ENCODE assay signal across 1 cellular context in genomic region chr17:19346351-19347255, GRCh38.
TF ChIP-seq lines count a peak whose summit lies in the region.

No MANE protein-coding gene starts in this region.

TF ChIP-seq in HEK293, 187 proteins besides CTCF, POLR2A, EP300 and RAD21 (continued from another document and continues in another):
- TF ChIP-seq, protein P1, sequence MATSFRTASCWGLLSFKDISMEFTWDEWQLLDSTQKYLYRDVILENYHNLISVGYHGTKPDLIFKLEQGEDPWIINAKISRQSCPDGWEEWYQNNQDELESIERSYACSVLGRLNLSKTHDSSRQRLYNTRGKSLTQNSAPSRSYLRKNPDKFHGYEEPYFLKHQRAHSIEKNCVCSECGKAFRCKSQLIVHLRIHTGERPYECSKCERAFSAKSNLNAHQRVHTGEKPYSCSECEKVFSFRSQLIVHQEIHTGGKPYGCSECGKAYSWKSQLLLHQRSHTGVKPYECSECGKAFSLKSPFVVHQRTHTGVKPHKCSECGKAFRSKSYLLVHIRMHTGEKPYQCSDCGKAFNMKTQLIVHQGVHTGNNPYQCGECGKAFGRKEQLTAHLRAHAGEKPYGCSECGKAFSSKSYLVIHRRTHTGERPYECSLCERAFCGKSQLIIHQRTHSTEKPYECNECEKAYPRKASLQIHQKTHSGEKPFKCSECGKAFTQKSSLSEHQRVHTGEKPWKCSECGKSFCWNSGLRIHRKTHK (tag by site-specific recombination; IDR thresholded peaks at IDR 0.05): no peak
- no peak for TF ChIP-seq HIC1 (tag by site-specific recombination; IDR thresholded peaks at IDR 0.05)
- TF ChIP-seq ZBTB21 (tag by site-specific recombination; IDR thresholded peaks at IDR 0.05): no peak
- TF ChIP-seq ZNF830 (tag by site-specific recombination; IDR thresholded peaks at IDR 0.05; ENCODE audit: low read depth): no peak
- TF ChIP-seq SALL2 (tag by site-specific recombination; IDR thresholded peaks at IDR 0.05; ENCODE audit: borderline replicate concordance): no peak
- TF ChIP-seq, protein P2, sequence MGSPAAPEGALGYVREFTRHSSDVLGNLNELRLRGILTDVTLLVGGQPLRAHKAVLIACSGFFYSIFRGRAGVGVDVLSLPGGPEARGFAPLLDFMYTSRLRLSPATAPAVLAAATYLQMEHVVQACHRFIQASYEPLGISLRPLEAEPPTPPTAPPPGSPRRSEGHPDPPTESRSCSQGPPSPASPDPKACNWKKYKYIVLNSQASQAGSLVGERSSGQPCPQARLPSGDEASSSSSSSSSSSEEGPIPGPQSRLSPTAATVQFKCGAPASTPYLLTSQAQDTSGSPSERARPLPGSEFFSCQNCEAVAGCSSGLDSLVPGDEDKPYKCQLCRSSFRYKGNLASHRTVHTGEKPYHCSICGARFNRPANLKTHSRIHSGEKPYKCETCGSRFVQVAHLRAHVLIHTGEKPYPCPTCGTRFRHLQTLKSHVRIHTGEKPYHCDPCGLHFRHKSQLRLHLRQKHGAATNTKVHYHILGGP (tag by site-specific recombination; IDR thresholded peaks at IDR 0.05): no peak
- TF ChIP-seq ZNF530 (tag by site-specific recombination; IDR thresholded peaks at IDR 0.05; ENCODE audit: low read depth): no peak
- no peak for TF ChIP-seq ZSCAN30 (tag by site-specific recombination; IDR thresholded peaks at IDR 0.05)
- TF ChIP-seq, protein P3, sequence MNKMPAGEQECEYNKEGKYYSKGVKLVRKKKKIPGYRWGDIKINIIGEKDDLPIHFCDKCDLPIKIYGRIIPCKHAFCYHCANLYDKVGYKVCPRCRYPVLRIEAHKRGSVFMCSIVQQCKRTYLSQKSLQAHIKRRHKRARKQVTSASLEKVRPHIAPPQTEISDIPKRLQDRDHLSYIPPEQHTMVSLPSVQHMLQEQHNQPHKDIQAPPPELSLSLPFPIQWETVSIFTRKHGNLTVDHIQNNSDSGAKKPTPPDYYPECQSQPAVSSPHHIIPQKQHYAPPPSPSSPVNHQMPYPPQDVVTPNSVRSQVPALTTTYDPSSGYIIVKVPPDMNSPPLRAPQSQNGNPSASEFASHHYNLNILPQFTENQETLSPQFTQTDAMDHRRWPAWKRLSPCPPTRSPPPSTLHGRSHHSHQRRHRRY (tag by site-specific recombination; IDR thresholded peaks at IDR 0.05): no peak
- peak; percentile 78 for TF ChIP-seq ZBTB17 (tag by site-specific recombination; IDR thresholded peaks at IDR 0.05)
- TF ChIP-seq ZNF580 (tag by site-specific recombination; IDR thresholded peaks at IDR 0.05): no peak
- no peak for TF ChIP-seq ZNF518A (tag by site-specific recombination; conservative IDR thresholded peaks at IDR 0.05; ENCODE audit: low read depth)
- TF ChIP-seq ZNF362 (tag by site-specific recombination; IDR thresholded peaks at IDR 0.05): no peak
- no peak for TF ChIP-seq ZNF214 (tag by site-specific recombination; IDR thresholded peaks at IDR 0.05; ENCODE audit: borderline replicate concordance)
- TF ChIP-seq ZNF404 (tag by site-specific recombination; IDR thresholded peaks at IDR 0.05): no peak
- TF ChIP-seq GLIS2 (tag by site-specific recombination; IDR thresholded peaks at IDR 0.05): no peak
- TF ChIP-seq HOXA7 (CRISPR knock-in tag; IDR thresholded peaks at IDR 0.05; ENCODE audit: borderline replicate concordance): no peak
- TF ChIP-seq ZNF266 (tag by site-specific recombination; IDR thresholded peaks at IDR 0.05; ENCODE audit: low read depth): no peak
- no peak for TF ChIP-seq ZNF10 (tag by site-specific recombination; IDR thresholded peaks at IDR 0.05)
- TF ChIP-seq GLIS1 (tag by site-specific recombination; IDR thresholded peaks at IDR 0.05): 0 out of 2 replicates have a peak, but pooled peaks have one; percentile 2
- TF ChIP-seq ZNF202 (tag by site-specific recombination; IDR thresholded peaks at IDR 0.05; ENCODE audit: borderline replicate concordance): no peak
- no peak for TF ChIP-seq AEBP2 (tag by site-specific recombination; IDR thresholded peaks at IDR 0.05; ENCODE audit: borderline replicate concordance)
- TF ChIP-seq ZNF449 (tag by site-specific recombination; IDR thresholded peaks at IDR 0.05): no peak
- TF ChIP-seq YY1 (tag by site-specific recombination; IDR thresholded peaks at IDR 0.05): no peak
- TF ChIP-seq ZSCAN5A (tag by site-specific recombination; IDR thresholded peaks at IDR 0.05): no peak
- TF ChIP-seq, protein P4, sequence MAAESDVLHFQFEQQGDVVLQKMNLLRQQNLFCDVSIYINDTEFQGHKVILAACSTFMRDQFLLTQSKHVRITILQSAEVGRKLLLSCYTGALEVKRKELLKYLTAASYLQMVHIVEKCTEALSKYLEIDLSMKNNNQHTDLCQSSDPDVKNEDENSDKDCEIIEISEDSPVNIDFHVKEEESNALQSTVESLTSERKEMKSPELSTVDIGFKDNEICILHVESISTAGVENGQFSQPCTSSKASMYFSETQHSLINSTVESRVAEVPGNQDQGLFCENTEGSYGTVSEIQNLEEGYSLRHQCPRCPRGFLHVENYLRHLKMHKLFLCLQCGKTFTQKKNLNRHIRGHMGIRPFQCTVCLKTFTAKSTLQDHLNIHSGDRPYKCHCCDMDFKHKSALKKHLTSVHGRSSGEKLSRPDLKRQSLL (tag by site-specific recombination; IDR thresholded peaks at IDR 0.05): no peak
- no peak for TF ChIP-seq ZNF626 (tag by site-specific recombination; IDR thresholded peaks at IDR 0.05)
- TF ChIP-seq ZFP3 (tag by site-specific recombination; IDR thresholded peaks at IDR 0.05; ENCODE audit: low read depth): peak; percentile 60; the same call in 1 of the 2 replicates
- TF ChIP-seq MZF1 (tag by site-specific recombination; IDR thresholded peaks at IDR 0.05; ENCODE audit: borderline replicate concordance): no peak
- TF ChIP-seq BCL11B (tag by site-specific recombination; IDR thresholded peaks at IDR 0.05; ENCODE audit: low read depth): no peak
- no peak for TF ChIP-seq ZNF37A (tag by site-specific recombination; IDR thresholded peaks at IDR 0.05)
- peak; percentile 50; the same call in 1 of the 2 replicates for TF ChIP-seq ZNF423 (tag by site-specific recombination; IDR thresholded peaks at IDR 0.05)
- no peak for TF ChIP-seq ZNF169 (tag by site-specific recombination; IDR thresholded peaks at IDR 0.05)
- TF ChIP-seq ZNF677 (tag by site-specific recombination; IDR thresholded peaks at IDR 0.05): no peak
- no peak for TF ChIP-seq ZNF513 (tag by site-specific recombination; IDR thresholded peaks at IDR 0.05)
- no peak for TF ChIP-seq WT1 (tag by site-specific recombination; IDR thresholded peaks at IDR 0.05)
- no peak for TF ChIP-seq ZNF155 (tag by site-specific recombination; IDR thresholded peaks at IDR 0.05)
